Comparison of ENCODE assay signal across 8 cellular contexts in genomic region chr14:95291859-95292542, GRCh38. TPM values are rescaled to one million over a fixed set of nuclear protein-coding genes. Genes with fewer than 3 reads are reported as not detected.
DNase-seq lines count a peak whose midpoint lies in the region; ATAC-seq and TF ChIP-seq lines count a peak whose summit lies in the region.

No MANE protein-coding gene starts in this region.

- TF ChIP-seq CTCF in vagina (IDR thresholded peaks at IDR 0.05) = no peak

- no peak overlapping the region for H3K4me3 ChIP-seq in vagina

- H3K27me3 ChIP-seq in layer of hippocampus (ENCODE audit: control insufficient read depth, insufficient read depth, low read length) (no peaks in the 10 kb centered on the region), vagina (no peaks in the 10 kb centered on the region)

- no peaks in the 10 kb centered on the region for H3K36me3 ChIP-seq in vagina

- peak; percentile 22 for DNase-seq in stimulated activated CD4-positive, alpha-beta T cell treated with anti-CD3 and anti-CD28 coated beads, Interleukin-1b, Interleukin-23, amount 100 ng/mL, for 48 hours
- no peak for DNase-seq in stimulated activated CD4-positive, alpha-beta T cell treated with anti-CD3 and anti-CD28 coated beads, Interleukin-2, amount 100 ng/mL, for 48 hours
- DNase-seq in astrocyte of the hippocampus (ENCODE audit: low read depth, low spot score) (peak; percentile 49), vagina (ENCODE audit: extremely low spot score in 2 of 2) (no peak), NCI-H1092 treated with DMSO at 0.1 percent for 48 hours (lab: John Stamatoyannopoulos, UW) (no peak), NCI-H2081 treated with DMSO at 0.1 percent for 48 hours (lab: John Stamatoyannopoulos, UW) (no peak)

- no peak for ATAC-seq in GM21515 (IDR thresholded peaks at IDR 0.05; ENCODE audit: unreplicated experiment)

- peaks cover 14% of the 10 kb centered on the region for H3K4me1 ChIP-seq in vagina

- peak overlapping the region; percentile 77 for H3K27ac ChIP-seq in layer of hippocampus (ENCODE audit: low read depth, low read length)
- peak overlapping the region; percentile 75 for H3K27ac ChIP-seq in vagina

- intact Hi-C loops in vagina (cut with DNase I) = no loop called here

- H3K9me3 ChIP-seq in vagina = no peaks in the 10 kb centered on the region

- no peak for TF ChIP-seq POLR2A in vagina (IDR thresholded peaks at IDR 0.05)

RNA-seq across cellular contexts. Expression of gene CLMN, which starts 27.7 kb away (rescaled TPM):
- total RNA-seq in vagina = 19.6 TPM

Comparison
In these comparisons a context has a peak if more than half of its experiments do, and no peak if none do; other contexts are left out.
1. DNase-seq: peak in stimulated activated CD4-positive, alpha-beta T cell treated with anti-CD3 and anti-CD28 coated beads, Interleukin-1b, Interleukin-23, amount 100 ng/mL, for 48 hours (single experiment) and astrocyte of the hippocampus (single experiment); none in stimulated activated CD4-positive, alpha-beta T cell treated with anti-CD3 and anti-CD28 coated beads, Interleukin-2, amount 100 ng/mL, for 48 hours (0 of 2), vagina (0 of 2), NCI-H1092 treated with DMSO at 0.1 percent for 48 hours (single experiment) and NCI-H2081 treated with DMSO at 0.1 percent for 48 hours (single experiment).